Comparison of ENCODE assay signal across 1 cellular context in genomic region chr19:17075035-17075859, GRCh38.
A peak's percentile ranks its signal among the peaks of the same experiment; 100 is the strongest.
TF ChIP-seq lines count a peak whose summit lies in the region.

A gene with protein sequence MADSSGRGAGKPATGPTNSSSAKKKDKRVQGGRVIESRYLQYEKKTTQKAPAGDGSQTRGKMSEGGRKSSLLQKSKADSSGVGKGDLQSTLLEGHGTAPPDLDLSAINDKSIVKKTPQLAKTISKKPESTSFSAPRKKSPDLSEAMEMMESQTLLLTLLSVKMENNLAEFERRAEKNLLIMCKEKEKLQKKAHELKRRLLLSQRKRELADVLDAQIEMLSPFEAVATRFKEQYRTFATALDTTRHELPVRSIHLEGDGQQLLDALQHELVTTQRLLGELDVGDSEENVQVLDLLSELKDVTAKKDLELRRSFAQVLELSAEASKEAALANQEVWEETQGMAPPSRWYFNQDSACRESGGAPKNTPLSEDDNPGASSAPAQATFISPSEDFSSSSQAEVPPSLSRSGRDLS (minus strand): TSS chr19:17075452. CDS start chr19:17075422, 30 bp downstream.
Gene MYO9B, plus strand, starts transcription at chr19:17075777. Its CDS starts 25,941 bp downstream, at chr19:17101718.

TF ChIP-seq in A549, 52 proteins besides CTCF, POLR2A, EP300 and RAD21 (continued from another document):
- TF ChIP-seq REST (IDR thresholded peaks at IDR 0.05) = no peak
- TF ChIP-seq MAZ (IDR thresholded peaks at IDR 0.05; ENCODE audit: borderline replicate concordance, low read depth, low read length) = peak; percentile 63; the same call in 1 of the 2 replicates
- TF ChIP-seq, protein P1, sequence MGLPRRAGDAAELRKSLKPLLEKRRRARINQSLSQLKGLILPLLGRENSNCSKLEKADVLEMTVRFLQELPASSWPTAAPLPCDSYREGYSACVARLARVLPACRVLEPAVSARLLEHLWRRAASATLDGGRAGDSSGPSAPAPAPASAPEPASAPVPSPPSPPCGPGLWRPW (IDR thresholded peaks at IDR 0.05) = no peak
- peak; percentile 88 for TF ChIP-seq MAX (IDR thresholded peaks at IDR 0.05)
- TF ChIP-seq GATA3 (IDR thresholded peaks at IDR 0.05; ENCODE audit: borderline replicate concordance) = peak; percentile 85
